Comparison of ENCODE assay signal across 1 cellular context in genomic region chr2:234156326-234156725, GRCh38.
TF ChIP-seq lines count a peak whose summit lies in the region.

No MANE protein-coding gene starts in this region.

TF ChIP-seq in HEK293, 187 proteins besides CTCF, POLR2A, EP300 and RAD21 (continued from another document and continues in another):
- TF ChIP-seq ZNF280C (tag by site-specific recombination; IDR thresholded peaks at IDR 0.05) (no peak), SCRT1 (tag by site-specific recombination; IDR thresholded peaks at IDR 0.05; ENCODE audit: borderline replicate concordance) (no peak), KLF1 (tag by site-specific recombination; IDR thresholded peaks at IDR 0.05) (no peak), ZNF664 (tag by site-specific recombination; IDR thresholded peaks at IDR 0.05) (no peak), ZNF239 (tag by site-specific recombination; IDR thresholded peaks at IDR 0.05) (no peak), ZNF629 (tag by site-specific recombination; IDR thresholded peaks at IDR 0.05) (peak; percentile 44; the same call in 1 of the 2 replicates), ZNF404 (tag by site-specific recombination; IDR thresholded peaks at IDR 0.05) (no peak), ZFHX2 (tag by site-specific recombination; conservative IDR thresholded peaks at IDR 0.05) (no peak), ZSCAN23 (tag by site-specific recombination; IDR thresholded peaks at IDR 0.05) (no peak), ZNF341 (tag by site-specific recombination; IDR thresholded peaks at IDR 0.05; ENCODE audit: low read depth) (no peak), ZNF658 (tag by site-specific recombination; IDR thresholded peaks at IDR 0.05) (no peak), WT1 (tag by site-specific recombination; IDR thresholded peaks at IDR 0.05) (peak; percentile 83), YY2 (tag by site-specific recombination; IDR thresholded peaks at IDR 0.05) (no peak), ZNF677 (tag by site-specific recombination; IDR thresholded peaks at IDR 0.05) (no peak), ZNF2 (tag by site-specific recombination; IDR thresholded peaks at IDR 0.05) (no peak), ZXDB (tag by site-specific recombination; IDR thresholded peaks at IDR 0.05) (peak; percentile 42; the same call in 1 of the 2 replicates), ZNF223 (tag by site-specific recombination; IDR thresholded peaks at IDR 0.05) (no peak), HIC1 (tag by site-specific recombination; IDR thresholded peaks at IDR 0.05) (peak; percentile 63; the same call in 1 of the 2 replicates), ZNF621 (tag by site-specific recombination; IDR thresholded peaks at IDR 0.05) (no peak), ZNF398 (tag by site-specific recombination; IDR thresholded peaks at IDR 0.05) (no peak), ZNF324 (tag by site-specific recombination; IDR thresholded peaks at IDR 0.05) (no peak), ZNF366 (tag by site-specific recombination; conservative IDR thresholded peaks at IDR 0.05) (peak; percentile 30; the same call in 1 of the 2 replicates), ZNF701 (tag by site-specific recombination; IDR thresholded peaks at IDR 0.05) (no peak), EGR2 (tag by site-specific recombination; IDR thresholded peaks at IDR 0.05; ENCODE audit: low read depth) (no peak), ZBTB44 (tag by site-specific recombination; IDR thresholded peaks at IDR 0.05) (no peak), ZNF248 (tag by site-specific recombination; IDR thresholded peaks at IDR 0.05) (no peak), ZNF266 (tag by site-specific recombination; IDR thresholded peaks at IDR 0.05; ENCODE audit: low read depth) (no peak), ZBTB21 (tag by site-specific recombination; IDR thresholded peaks at IDR 0.05) (no peak), ZBTB11 (tag by site-specific recombination; conservative IDR thresholded peaks at IDR 0.05; ENCODE audit: low read depth) (no peak), REPIN1 (tag by site-specific recombination; IDR thresholded peaks at IDR 0.05; ENCODE audit: low read depth) (no peak)
- TF ChIP-seq, protein P1, sequence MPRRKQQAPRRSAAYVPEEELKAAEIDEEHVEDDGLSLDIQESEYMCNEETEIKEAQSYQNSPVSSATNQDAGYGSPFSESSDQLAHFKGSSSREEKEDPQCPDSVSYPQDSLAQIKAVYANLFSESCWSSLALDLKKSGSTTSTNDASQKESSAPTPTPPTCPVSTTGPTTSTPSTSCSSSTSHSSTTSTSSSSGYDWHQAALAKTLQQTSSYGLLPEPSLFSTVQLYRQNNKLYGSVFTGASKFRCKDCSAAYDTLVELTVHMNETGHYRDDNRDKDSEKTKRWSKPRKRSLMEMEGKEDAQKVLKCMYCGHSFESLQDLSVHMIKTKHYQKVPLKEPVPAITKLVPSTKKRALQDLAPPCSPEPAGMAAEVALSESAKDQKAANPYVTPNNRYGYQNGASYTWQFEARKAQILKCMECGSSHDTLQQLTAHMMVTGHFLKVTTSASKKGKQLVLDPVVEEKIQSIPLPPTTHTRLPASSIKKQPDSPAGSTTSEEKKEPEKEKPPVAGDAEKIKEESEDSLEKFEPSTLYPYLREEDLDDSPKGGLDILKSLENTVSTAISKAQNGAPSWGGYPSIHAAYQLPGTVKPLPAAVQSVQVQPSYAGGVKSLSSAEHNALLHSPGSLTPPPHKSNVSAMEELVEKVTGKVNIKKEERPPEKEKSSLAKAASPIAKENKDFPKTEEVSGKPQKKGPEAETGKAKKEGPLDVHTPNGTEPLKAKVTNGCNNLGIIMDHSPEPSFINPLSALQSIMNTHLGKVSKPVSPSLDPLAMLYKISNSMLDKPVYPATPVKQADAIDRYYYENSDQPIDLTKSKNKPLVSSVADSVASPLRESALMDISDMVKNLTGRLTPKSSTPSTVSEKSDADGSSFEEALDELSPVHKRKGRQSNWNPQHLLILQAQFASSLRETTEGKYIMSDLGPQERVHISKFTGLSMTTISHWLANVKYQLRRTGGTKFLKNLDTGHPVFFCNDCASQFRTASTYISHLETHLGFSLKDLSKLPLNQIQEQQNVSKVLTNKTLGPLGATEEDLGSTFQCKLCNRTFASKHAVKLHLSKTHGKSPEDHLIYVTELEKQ (tag by site-specific recombination; IDR thresholded peaks at IDR 0.05; ENCODE audit: borderline replicate concordance) = no peak
- TF ChIP-seq, protein P2, sequence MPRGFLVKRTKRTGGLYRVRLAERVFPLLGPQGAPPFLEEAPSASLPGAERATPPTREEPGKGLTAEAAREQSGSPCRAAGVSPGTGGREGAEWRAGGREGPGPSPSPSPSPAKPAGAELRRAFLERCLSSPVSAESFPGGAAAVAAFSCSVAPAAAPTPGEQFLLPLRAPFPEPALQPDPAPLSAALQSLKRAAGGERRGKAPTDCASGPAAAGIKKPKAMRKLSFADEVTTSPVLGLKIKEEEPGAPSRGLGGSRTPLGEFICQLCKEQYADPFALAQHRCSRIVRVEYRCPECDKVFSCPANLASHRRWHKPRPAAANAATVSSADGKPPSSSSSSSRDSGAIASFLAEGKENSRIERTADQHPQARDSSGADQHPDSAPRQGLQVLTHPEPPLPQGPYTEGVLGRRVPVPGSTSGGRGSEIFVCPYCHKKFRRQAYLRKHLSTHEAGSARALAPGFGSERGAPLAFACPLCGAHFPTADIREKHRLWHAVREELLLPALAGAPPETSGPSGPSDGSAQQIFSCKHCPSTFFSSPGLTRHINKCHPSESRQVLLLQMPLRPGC (tag by site-specific recombination; IDR thresholded peaks at IDR 0.05) = no peak
- TF ChIP-seq, protein P3, sequence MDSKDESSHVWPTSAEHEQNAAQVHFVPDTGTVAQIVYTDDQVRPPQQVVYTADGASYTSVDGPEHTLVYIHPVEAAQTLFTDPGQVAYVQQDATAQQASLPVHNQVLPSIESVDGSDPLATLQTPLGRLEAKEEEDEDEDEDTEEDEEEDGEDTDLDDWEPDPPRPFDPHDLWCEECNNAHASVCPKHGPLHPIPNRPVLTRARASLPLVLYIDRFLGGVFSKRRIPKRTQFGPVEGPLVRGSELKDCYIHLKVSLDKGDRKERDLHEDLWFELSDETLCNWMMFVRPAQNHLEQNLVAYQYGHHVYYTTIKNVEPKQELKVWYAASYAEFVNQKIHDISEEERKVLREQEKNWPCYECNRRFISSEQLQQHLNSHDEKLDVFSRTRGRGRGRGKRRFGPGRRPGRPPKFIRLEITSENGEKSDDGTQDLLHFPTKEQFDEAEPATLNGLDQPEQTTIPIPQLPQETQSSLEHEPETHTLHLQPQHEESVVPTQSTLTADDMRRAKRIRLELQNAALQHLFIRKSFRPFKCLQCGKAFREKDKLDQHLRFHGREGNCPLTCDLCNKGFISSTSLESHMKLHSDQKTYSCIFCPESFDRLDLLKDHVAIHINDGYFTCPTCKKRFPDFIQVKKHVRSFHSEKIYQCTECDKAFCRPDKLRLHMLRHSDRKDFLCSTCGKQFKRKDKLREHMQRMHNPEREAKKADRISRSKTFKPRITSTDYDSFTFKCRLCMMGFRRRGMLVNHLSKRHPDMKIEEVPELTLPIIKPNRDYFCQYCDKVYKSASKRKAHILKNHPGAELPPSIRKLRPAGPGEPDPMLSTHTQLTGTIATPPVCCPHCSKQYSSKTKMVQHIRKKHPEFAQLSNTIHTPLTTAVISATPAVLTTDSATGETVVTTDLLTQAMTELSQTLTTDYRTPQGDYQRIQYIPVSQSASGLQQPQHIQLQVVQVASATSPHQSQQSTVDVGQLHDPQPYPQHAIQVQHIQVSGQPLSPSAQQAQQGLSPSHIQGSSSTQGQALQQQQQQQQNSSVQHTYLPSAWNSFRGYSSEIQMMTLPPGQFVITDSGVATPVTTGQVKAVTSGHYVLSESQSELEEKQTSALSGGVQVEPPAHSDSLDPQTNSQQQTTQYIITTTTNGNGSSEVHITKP (tag by site-specific recombination; IDR thresholded peaks at IDR 0.05) = no peak
- TF ChIP-seq, protein P4, sequence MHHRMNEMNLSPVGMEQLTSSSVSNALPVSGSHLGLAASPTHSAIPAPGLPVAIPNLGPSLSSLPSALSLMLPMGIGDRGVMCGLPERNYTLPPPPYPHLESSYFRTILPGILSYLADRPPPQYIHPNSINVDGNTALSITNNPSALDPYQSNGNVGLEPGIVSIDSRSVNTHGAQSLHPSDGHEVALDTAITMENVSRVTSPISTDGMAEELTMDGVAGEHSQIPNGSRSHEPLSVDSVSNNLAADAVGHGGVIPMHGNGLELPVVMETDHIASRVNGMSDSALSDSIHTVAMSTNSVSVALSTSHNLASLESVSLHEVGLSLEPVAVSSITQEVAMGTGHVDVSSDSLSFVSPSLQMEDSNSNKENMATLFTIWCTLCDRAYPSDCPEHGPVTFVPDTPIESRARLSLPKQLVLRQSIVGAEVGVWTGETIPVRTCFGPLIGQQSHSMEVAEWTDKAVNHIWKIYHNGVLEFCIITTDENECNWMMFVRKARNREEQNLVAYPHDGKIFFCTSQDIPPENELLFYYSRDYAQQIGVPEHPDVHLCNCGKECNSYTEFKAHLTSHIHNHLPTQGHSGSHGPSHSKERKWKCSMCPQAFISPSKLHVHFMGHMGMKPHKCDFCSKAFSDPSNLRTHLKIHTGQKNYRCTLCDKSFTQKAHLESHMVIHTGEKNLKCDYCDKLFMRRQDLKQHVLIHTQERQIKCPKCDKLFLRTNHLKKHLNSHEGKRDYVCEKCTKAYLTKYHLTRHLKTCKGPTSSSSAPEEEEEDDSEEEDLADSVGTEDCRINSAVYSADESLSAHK (tag by site-specific recombination; IDR thresholded peaks at IDR 0.05) = peak; percentile 83
